24 cellular contexts compared by ENCODE assay signal in the genomic region with DNA sequence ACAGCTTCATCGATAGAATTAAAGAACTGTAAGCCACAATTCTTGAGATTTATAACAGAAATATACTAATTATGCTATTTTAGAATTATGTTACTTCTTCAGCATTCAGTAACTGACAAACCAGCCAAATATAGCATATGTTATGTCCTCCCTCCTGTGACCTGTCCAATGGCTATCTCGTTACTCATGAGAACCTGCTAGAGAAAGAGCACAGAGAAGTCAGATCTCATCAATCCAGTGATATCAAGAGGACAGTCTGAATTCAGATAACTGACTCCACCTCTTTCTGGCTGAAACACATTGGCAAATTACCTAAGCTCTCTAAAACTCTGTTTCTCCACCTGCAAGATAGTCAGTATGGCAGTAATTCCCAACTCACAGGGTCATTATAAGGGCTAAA.
"Had no signal": no experiment of that assay in that cellular context is flagged by ENCODE, and none has a peak within 500 bp of the region (broad histone marks: within the 10 kb centered on the region; RNA-seq: fewer than 3 reads in every experiment).

No MANE protein-coding gene starts in this region.

- H3K4me1 Mint-ChIP-seq: nephron progenitor cell; neural crest cell; stimulated activated effector memory CD8-positive, alpha-beta T cell treated with anti-CD3 and anti-CD28 coated beads, Interleukin-12 subunit alpha, Interleukin-12 subunit beta, amount 100 ng/mL, for 72 hours; stimulated activated naive B cell treated with anti-CD40 and anti-IgM and Interleukin-4, amounts not matched to agents 10 μg/mL and 1 μg/mL and 100 μg/mL, for 72 hours had no signal

- H3K27ac Mint-ChIP-seq: natural killer cell treated with Interleukin-12 subunit alpha and Interleukin-12 subunit beta and Interleukin-15 and Interleukin-18, amount 100 ng/mL, for 72 hours; nephron progenitor cell; progenitor cell of endocrine pancreas; stimulated activated effector memory CD8-positive, alpha-beta T cell treated with anti-CD3 and anti-CD28 coated beads, Interleukin-12 subunit alpha, Interleukin-12 subunit beta, amount 100 ng/mL, for 72 hours; stimulated activated naive B cell treated with anti-CD40 and anti-IgM and Interleukin-4, amounts not matched to agents 10 μg/mL and 1 μg/mL and 100 μg/mL, for 72 hours; stimulated activated naive CD8-positive, alpha-beta T cell treated with anti-CD3 and anti-CD28 coated beads, Interleukin-15, Interleukin-2, amounts not matched to agents 100 ng/mL and 50 ng/mL, for 24 hours had no signal

- H3K36me3 Mint-ChIP-seq: natural killer cell treated with Interleukin-12 subunit alpha and Interleukin-12 subunit beta and Interleukin-15 and Interleukin-18, amount 100 ng/mL, for 72 hours; stimulated activated effector memory CD8-positive, alpha-beta T cell treated with anti-CD3 and anti-CD28 coated beads, Interleukin-12 subunit alpha, Interleukin-12 subunit beta, amount 100 ng/mL, for 72 hours; stimulated activated naive B cell treated with anti-CD40 and anti-IgM and Interleukin-4, amounts not matched to agents 10 μg/mL and 1 μg/mL and 100 μg/mL, for 72 hours had no signal

- H3K27me3 Mint-ChIP-seq: natural killer cell treated with Interleukin-12 subunit alpha and Interleukin-12 subunit beta and Interleukin-15 and Interleukin-18, amount 100 ng/mL, for 72 hours; progenitor cell of endocrine pancreas had no signal

- H3K9me3 Mint-ChIP-seq: nephron progenitor cell; neural crest cell; stimulated activated naive B cell treated with anti-CD40 and anti-IgM and Interleukin-4, amounts not matched to agents 10 μg/mL and 1 μg/mL and 100 μg/mL, for 72 hours; stimulated activated naive CD8-positive, alpha-beta T cell treated with anti-CD3 and anti-CD28 coated beads, Interleukin-15, Interleukin-2, amounts not matched to agents 100 ng/mL and 50 ng/mL, for 24 hours had no signal

- DNase-seq: nephron progenitor cell; nucleus accumbens; ovary; posterior cingulate gyrus; psoas muscle; right cardiac atrium; right lobe of liver; sigmoid colon; small intestine; stimulated activated CD4-positive, alpha-beta T cell treated with anti-CD3 and anti-CD28 coated beads, Interleukin-15, amount 100 ng/mL, for 24 hours; stimulated activated CD4-positive, alpha-beta T cell treated with anti-CD3 and anti-CD28 coated beads, Interleukin-2, amount 100 ng/mL, for 24 hours; stimulated activated CD4-positive, alpha-beta T cell treated with anti-CD3 and anti-CD28 coated beads, Interleukin-2, amount 100 ng/mL, for 48 hours; stimulated activated CD4-positive, alpha-beta T cell treated with anti-CD3 and anti-CD28 coated beads, Interleukin-4, amount 100 ng/mL, for 24 hours; stimulated activated naive B cell treated with anti-CD40 and anti-IgM and Interleukin-4, amounts not matched to agents 10 μg/mL and 1 μg/mL and 100 μg/mL, for 72 hours; stimulated activated naive CD4-positive, alpha-beta T cell treated with Interleukin-2 at 50 U/mL for 16 hours; stomach; thyroid gland; trophoblast cell; upper lobe of left lung had no signal

- H3K4me3 Mint-ChIP-seq: natural killer cell treated with Interleukin-12 subunit alpha and Interleukin-12 subunit beta and Interleukin-15 and Interleukin-18, amount 100 ng/mL, for 72 hours; nephron progenitor cell; neural crest cell; stimulated activated effector memory CD8-positive, alpha-beta T cell treated with anti-CD3 and anti-CD28 coated beads, Interleukin-12 subunit alpha, Interleukin-12 subunit beta, amount 100 ng/mL, for 72 hours; stimulated activated naive B cell treated with anti-CD40 and anti-IgM and Interleukin-4, amounts not matched to agents 10 μg/mL and 1 μg/mL and 100 μg/mL, for 72 hours; stimulated activated naive CD8-positive, alpha-beta T cell treated with anti-CD3 and anti-CD28 coated beads, Interleukin-15, Interleukin-2, amounts not matched to agents 100 ng/mL and 50 ng/mL, for 24 hours had no signal
